In the genomic region with DNA sequence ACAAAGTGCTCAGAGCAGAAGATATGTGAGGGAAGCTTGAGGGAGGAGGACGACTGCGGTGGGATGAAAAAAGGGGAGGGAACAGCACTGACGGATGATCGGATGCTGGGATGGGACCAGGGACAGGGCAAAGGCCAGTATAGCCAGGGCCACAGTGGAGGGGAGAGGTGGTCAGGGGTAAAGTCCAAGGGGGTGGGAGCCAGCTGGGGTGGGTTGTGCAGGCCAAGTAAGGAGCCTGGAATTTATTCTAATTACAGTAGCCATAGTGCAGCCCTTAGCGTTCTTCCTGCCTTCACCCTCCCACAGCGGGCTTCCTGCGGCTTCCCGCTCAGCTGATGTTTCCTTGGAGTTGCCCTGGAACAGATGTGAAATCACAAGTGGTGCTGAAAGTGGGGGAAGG, we compare ENCODE assay signal across 2 cellular contexts.
TF ChIP-seq lines count a peak whose summit lies in the region.

No MANE protein-coding gene starts in this region.

TF ChIP-seq in H1, 55 proteins besides CTCF, POLR2A, EP300 and RAD21:
- TF ChIP-seq KDM1A (IDR thresholded peaks at IDR 0.05; ENCODE audit: borderline replicate concordance, low read length): no peak
- no peak for TF ChIP-seq NANOG (IDR thresholded peaks at IDR 0.05; ENCODE audit: insufficient read depth, low read depth, low read length, poor library complexity, severe bottlenecking)
- TF ChIP-seq EGR1 (IDR thresholded peaks at IDR 0.05; ENCODE audit: borderline replicate concordance, low read depth, low read length): no peak
- no peak for TF ChIP-seq NRF1 (IDR thresholded peaks at IDR 0.05; ENCODE audit: low read depth, low read length)
- no peak for TF ChIP-seq GABPA (IDR thresholded peaks at IDR 0.05; ENCODE audit: borderline replicate concordance, insufficient read depth, low read length)
- TF ChIP-seq CBX5 (IDR thresholded peaks at IDR 0.05; ENCODE audit: low read depth, low read length): no peak
- no peak for TF ChIP-seq RNF2 (IDR thresholded peaks at IDR 0.05; ENCODE audit: borderline replicate concordance, low read depth, low read length, missing control alignments, poor library complexity, severe bottlenecking)
- no peak for TF ChIP-seq ZNF274 (IDR thresholded peaks at IDR 0.05; ENCODE audit: borderline replicate concordance, extremely low read depth, low read length)

TF ChIP-seq in liver, 16 proteins besides CTCF, POLR2A, EP300 and RAD21:
- TF ChIP-seq EGR1 (IDR thresholded peaks at IDR 0.05; ENCODE audit: low read depth in 2 of 2) (no peak), ATF3 (IDR thresholded peaks at IDR 0.05) (no peak), TAF1 (conservative IDR thresholded peaks at IDR 0.05) (no peak), SP1 (IDR thresholded peaks at IDR 0.05) (peak; percentile 96), GABPA (IDR thresholded peaks at IDR 0.05 in 1 of 2, conservative IDR thresholded peaks at IDR 0.05 in 1 of 2) (no peak), FOXA1 (IDR thresholded peaks at IDR 0.05) (peak; percentile 28), NR2F2 (IDR thresholded peaks at IDR 0.05) (peak; percentile 70), MAX (IDR thresholded peaks at IDR 0.05) (no peak), HNF4G (IDR thresholded peaks at IDR 0.05) (peak; percentile 95), RXRA (IDR thresholded peaks at IDR 0.05) (peak; percentile 87 to 90), JUND (IDR thresholded peaks at IDR 0.05) (peak in 1 of 2 donors; percentile 38), YY1 (IDR thresholded peaks at IDR 0.05) (no peak), HNF4A (conservative IDR thresholded peaks at IDR 0.05) (peak; percentile 98)
- TF ChIP-seq, protein P1, sequence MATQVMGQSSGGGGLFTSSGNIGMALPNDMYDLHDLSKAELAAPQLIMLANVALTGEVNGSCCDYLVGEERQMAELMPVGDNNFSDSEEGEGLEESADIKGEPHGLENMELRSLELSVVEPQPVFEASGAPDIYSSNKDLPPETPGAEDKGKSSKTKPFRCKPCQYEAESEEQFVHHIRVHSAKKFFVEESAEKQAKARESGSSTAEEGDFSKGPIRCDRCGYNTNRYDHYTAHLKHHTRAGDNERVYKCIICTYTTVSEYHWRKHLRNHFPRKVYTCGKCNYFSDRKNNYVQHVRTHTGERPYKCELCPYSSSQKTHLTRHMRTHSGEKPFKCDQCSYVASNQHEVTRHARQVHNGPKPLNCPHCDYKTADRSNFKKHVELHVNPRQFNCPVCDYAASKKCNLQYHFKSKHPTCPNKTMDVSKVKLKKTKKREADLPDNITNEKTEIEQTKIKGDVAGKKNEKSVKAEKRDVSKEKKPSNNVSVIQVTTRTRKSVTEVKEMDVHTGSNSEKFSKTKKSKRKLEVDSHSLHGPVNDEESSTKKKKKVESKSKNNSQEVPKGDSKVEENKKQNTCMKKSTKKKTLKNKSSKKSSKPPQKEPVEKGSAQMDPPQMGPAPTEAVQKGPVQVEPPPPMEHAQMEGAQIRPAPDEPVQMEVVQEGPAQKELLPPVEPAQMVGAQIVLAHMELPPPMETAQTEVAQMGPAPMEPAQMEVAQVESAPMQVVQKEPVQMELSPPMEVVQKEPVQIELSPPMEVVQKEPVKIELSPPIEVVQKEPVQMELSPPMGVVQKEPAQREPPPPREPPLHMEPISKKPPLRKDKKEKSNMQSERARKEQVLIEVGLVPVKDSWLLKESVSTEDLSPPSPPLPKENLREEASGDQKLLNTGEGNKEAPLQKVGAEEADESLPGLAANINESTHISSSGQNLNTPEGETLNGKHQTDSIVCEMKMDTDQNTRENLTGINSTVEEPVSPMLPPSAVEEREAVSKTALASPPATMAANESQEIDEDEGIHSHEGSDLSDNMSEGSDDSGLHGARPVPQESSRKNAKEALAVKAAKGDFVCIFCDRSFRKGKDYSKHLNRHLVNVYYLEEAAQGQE (IDR thresholded peaks at IDR 0.05): no peak
- TF ChIP-seq, protein P2, sequence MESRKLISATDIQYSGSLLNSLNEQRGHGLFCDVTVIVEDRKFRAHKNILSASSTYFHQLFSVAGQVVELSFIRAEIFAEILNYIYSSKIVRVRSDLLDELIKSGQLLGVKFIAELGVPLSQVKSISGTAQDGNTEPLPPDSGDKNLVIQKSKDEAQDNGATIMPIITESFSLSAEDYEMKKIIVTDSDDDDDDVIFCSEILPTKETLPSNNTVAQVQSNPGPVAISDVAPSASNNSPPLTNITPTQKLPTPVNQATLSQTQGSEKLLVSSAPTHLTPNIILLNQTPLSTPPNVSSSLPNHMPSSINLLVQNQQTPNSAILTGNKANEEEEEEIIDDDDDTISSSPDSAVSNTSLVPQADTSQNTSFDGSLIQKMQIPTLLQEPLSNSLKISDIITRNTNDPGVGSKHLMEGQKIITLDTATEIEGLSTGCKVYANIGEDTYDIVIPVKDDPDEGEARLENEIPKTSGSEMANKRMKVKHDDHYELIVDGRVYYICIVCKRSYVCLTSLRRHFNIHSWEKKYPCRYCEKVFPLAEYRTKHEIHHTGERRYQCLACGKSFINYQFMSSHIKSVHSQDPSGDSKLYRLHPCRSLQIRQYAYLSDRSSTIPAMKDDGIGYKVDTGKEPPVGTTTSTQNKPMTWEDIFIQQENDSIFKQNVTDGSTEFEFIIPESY (IDR thresholded peaks at IDR 0.05): no peak
TF ChIP-seq in liver: peak in this region for 7.
